ENCODE assay signal across 10 cellular contexts in genomic region chrX:40418413-40419195, GRCh38.
DNase-seq lines count a peak whose midpoint lies in the region; ATAC-seq and TF ChIP-seq lines count a peak whose summit lies in the region.
"Had no signal": no experiment of that assay in that cellular context is flagged by ENCODE, and none has a peak within 500 bp of the region (broad histone marks: within the 10 kb centered on the region; RNA-seq: fewer than 3 reads in every experiment).

No MANE protein-coding gene starts in this region.

- CTCF ChIA-PET in activated CD8-positive, alpha-beta memory T cell treated with anti-CD3 and anti-CD28 coated beads, Interleukin-2, amount 10 ng/mL, durations not matched to agents 7 days and 5 days (lab: Charles Lee), result interaction anchor here (1.0 kb wide), 1 partner anchor 120 kb away, joined by 3 read pairs; no protein-coding TSS in a partner anchor
- CTCF ChIA-PET in A673 (lab: Charles Lee), result no interaction called here

- in situ Hi-C loops in GM13976 (cut with MboI; ENCODE audit: low sequenced_read_pairs, unreplicated experiment), result no loop called here

- peak; percentile 87 for ATAC-seq in activated CD8-positive, alpha-beta memory T cell treated with anti-CD3 and anti-CD28 coated beads, Interleukin-2, amount 10 ng/mL, durations not matched to agents 7 days and 5 days

- TF ChIP-seq CTCF in brain (conservative IDR thresholded peaks at IDR 0.05), result no peak
- no peak for TF ChIP-seq CTCF in A673 (conservative IDR thresholded peaks at IDR 0.05; ENCODE audit: low read depth, low read length)
- no peak for TF ChIP-seq CTCF in GM13976 (IDR thresholded peaks at IDR 0.05; ENCODE audit: borderline replicate concordance, control extremely low read depth, extremely low read depth, insufficient read depth, missing control alignments)

- no peak overlapping the region for H3K27ac Mint-ChIP-seq in activated CD8-positive, alpha-beta memory T cell treated with anti-CD3 and anti-CD28 coated beads, Interleukin-2, amount 10 ng/mL, durations not matched to agents 7 days and 5 days
- peak overlapping the region in 3 of 5 experiments; percentile 42 to 90 (median 66) for H3K27ac Mint-ChIP-seq in brain

- POLR2A ChIA-PET in A673 (lab: Charles Lee; ENCODE audit: low non-redundant PET), result no interaction called here

- H3K27me3 ChIP-seq in A673 (replicated peaks; ENCODE audit: insufficient read depth, low read depth, low read length, poor library complexity), result no peaks in the 10 kb centered on the region

- peaks cover 3% of the 10 kb centered on the region for H3K27me3 Mint-ChIP-seq in activated CD8-positive, alpha-beta memory T cell treated with anti-CD3 and anti-CD28 coated beads, Interleukin-2, amount 10 ng/mL, durations not matched to agents 7 days and 5 days
- peaks cover 3% of the 10 kb centered on the region for H3K27me3 Mint-ChIP-seq in brain

- H3K36me3 ChIP-seq in A673 (ENCODE audit: insufficient read depth, low read length, poor library complexity, severe bottlenecking), result no peaks in the 10 kb centered on the region

- H3K4me3 ChIP-seq in A673 (ENCODE audit: low read depth, low read length, poor library complexity, severe bottlenecking), result no peak overlapping the region

- H3K36me3 Mint-ChIP-seq in activated CD8-positive, alpha-beta memory T cell treated with anti-CD3 and anti-CD28 coated beads, Interleukin-2, amount 10 ng/mL, durations not matched to agents 7 days and 5 days, result no peaks in the 10 kb centered on the region
- no peaks in the 10 kb centered on the region for H3K36me3 Mint-ChIP-seq in brain

- H3K27ac ChIP-seq in A673 (ENCODE audit: low read depth, low read length, poor library complexity, severe bottlenecking), result no peak overlapping the region

- no peaks in the 10 kb centered on the region for H3K9me3 Mint-ChIP-seq in activated CD8-positive, alpha-beta memory T cell treated with anti-CD3 and anti-CD28 coated beads, Interleukin-2, amount 10 ng/mL, durations not matched to agents 7 days and 5 days (ENCODE audit: low read depth)
- peaks cover 0 to 9% (median 5%) of the 10 kb centered on the region in 5 experiments for H3K9me3 Mint-ChIP-seq in brain

- peaks cover 30% of the 10 kb centered on the region for H3K4me1 Mint-ChIP-seq in activated CD8-positive, alpha-beta memory T cell treated with anti-CD3 and anti-CD28 coated beads, Interleukin-2, amount 10 ng/mL, durations not matched to agents 7 days and 5 days
- H3K4me1 Mint-ChIP-seq in brain, result peaks cover 63% of the 10 kb centered on the region

- intact Hi-C loops in A673 (cut with micrococcal nuclease; ENCODE audit: unreplicated experiment), result no loop called here

- peak; percentile 82 for DNase-seq in activated CD8-positive, alpha-beta memory T cell treated with anti-CD3 and anti-CD28 coated beads, Interleukin-2, amount 10 ng/mL, durations not matched to agents 7 days and 5 days
- DNase-seq in activated CD8-positive, alpha-beta memory T cell treated with anti-CD3 and anti-CD28 coated beads, Interleukin-2, amount 50 U/mL, for 4 hours, result no peak
- DNase-seq in MV-4-11 (lab: John Stamatoyannopoulos, UW) (peak; percentile 54), renal cortical epithelial cell (ENCODE audit: low read depth) (peak; percentile 84), NCI-H2171 (lab: John Stamatoyannopoulos, UW) (no peak), A673 (ENCODE audit: low spot score) (no peak), GM13976 (ENCODE audit: low spot score) (no peak)
- DNase-seq: activated T-cell treated with anti-CD3 and anti-CD28 coated beads for 4 hours, GF-D8 had no signal

- H3K4me1 ChIP-seq in A673 (ENCODE audit: insufficient read depth, low read length, poor library complexity, severe bottlenecking), result peaks cover 5% of the 10 kb centered on the region

- BruUV-seq in A673 (replicated peaks; lab: Mats Ljungman, UMichigan), result no TSS peak

- no peaks in the 10 kb centered on the region for H3K9me3 ChIP-seq in A673 (ENCODE audit: low read depth, low read length, poor library complexity, severe bottlenecking)

- H3K4me3 Mint-ChIP-seq in activated CD8-positive, alpha-beta memory T cell treated with anti-CD3 and anti-CD28 coated beads, Interleukin-2, amount 10 ng/mL, durations not matched to agents 7 days and 5 days, result no peak overlapping the region
- H3K4me3 Mint-ChIP-seq in brain, result peak overlapping the region in 1 of 5 experiments; percentile 28

Comparison
In these comparisons a context has a peak if more than half of its experiments do, and no peak if none do; other contexts are left out.
1. DNase-seq: peak in activated CD8-positive, alpha-beta memory T cell treated with anti-CD3 and anti-CD28 coated beads, Interleukin-2, amount 10 ng/mL, durations not matched to agents 7 days and 5 days (single experiment), MV-4-11 (single experiment) and renal cortical epithelial cell (single experiment); none in activated CD8-positive, alpha-beta memory T cell treated with anti-CD3 and anti-CD28 coated beads, Interleukin-2, amount 50 U/mL, for 4 hours (single experiment), NCI-H2171 (single experiment), A673 (single experiment) and GM13976 (single experiment).